8 cellular contexts compared by ENCODE assay signal in genomic region chr9:98536542-98537173, GRCh38.
DNase-seq lines count a peak whose midpoint lies in the region; ATAC-seq and TF ChIP-seq lines count a peak whose summit lies in the region.

No MANE protein-coding gene starts in this region.

- no peaks in the 10 kb centered on the region for H3K9me3 Mint-ChIP-seq in CD8-positive, alpha-beta T cell

- TF ChIP-seq CTCF in AG09309 (IDR thresholded peaks at IDR 0.05; ENCODE audit: control insufficient read depth, insufficient read depth, low read depth, low read length, missing control alignments), result peak; percentile 21
- peak; percentile 69 for TF ChIP-seq CTCF in GM13977 (IDR thresholded peaks at IDR 0.05; ENCODE audit: extremely low read depth, insufficient read depth, missing control alignments)
- TF ChIP-seq CTCF in PC-9 (conservative IDR thresholded peaks at IDR 0.05), result peak; percentile 60
- TF ChIP-seq CTCF in hepatocyte (IDR thresholded peaks at IDR 0.05; ENCODE audit: poor library complexity), result peak; percentile 19
- no peak for TF ChIP-seq CTCF in CD8-positive, alpha-beta T cell (IDR thresholded peaks at IDR 0.05)

- H3K36me3 ChIP-seq in PC-9 (ENCODE audit: low read depth) (no peaks in the 10 kb centered on the region), hepatocyte (replicated peaks; ENCODE audit: insufficient read depth, low read depth) (no peaks in the 10 kb centered on the region)
- no peaks in the 10 kb centered on the region for H3K36me3 ChIP-seq in CD8-positive, alpha-beta T cell (ENCODE audit: insufficient read depth, low read length)

- ATAC-seq in HG03439 (IDR thresholded peaks at IDR 0.05; ENCODE audit: unreplicated experiment), result no peak
- no peak for ATAC-seq in GM21737 (IDR thresholded peaks at IDR 0.05; ENCODE audit: unreplicated experiment)
- no peak for ATAC-seq in CD8-positive, alpha-beta T cell

- H3K4me1 ChIP-seq in PC-9 (replicated peaks; ENCODE audit: insufficient read depth), result no peaks in the 10 kb centered on the region
- no peaks in the 10 kb centered on the region for H3K4me1 ChIP-seq in hepatocyte (ENCODE audit: insufficient read depth)
- no peaks in the 10 kb centered on the region for H3K4me1 ChIP-seq in CD8-positive, alpha-beta T cell (ENCODE audit: insufficient read depth, low read length)

- H3K4me1 Mint-ChIP-seq in CD8-positive, alpha-beta T cell (ENCODE audit: low read depth), result no peaks in the 10 kb centered on the region

- H3K4me2 ChIP-seq in PC-9, result no peak overlapping the region
- H3K4me2 ChIP-seq in hepatocyte, result no peak overlapping the region

- BruUV-seq in PC-9 (replicated peaks; lab: Mats Ljungman, UMichigan), result no TSS peak

- H3K27me3 Mint-ChIP-seq in CD8-positive, alpha-beta T cell (ENCODE audit: low read depth), result peaks cover 2% of the 10 kb centered on the region

- H3K4me3 ChIP-seq in AG09309 (ENCODE audit: control insufficient read depth, low read depth, low read length) (no peak overlapping the region), PC-9 (no peak overlapping the region), hepatocyte (no peak overlapping the region)
- H3K4me3 ChIP-seq in CD8-positive, alpha-beta T cell (ENCODE audit: low read depth, low read length), result no peak overlapping the region

- POLR2A ChIA-PET in PC-9 (lab: Charles Lee; ENCODE audit: unreplicated experiment), result interaction anchor here (0.6 kb wide), 1 partner anchor 202 kb away, joined by 3 read pairs; no protein-coding TSS in a partner anchor
- POLR2A ChIA-PET in CD8-positive, alpha-beta T cell (lab: Charles Lee), result no interaction called here

- WGBS in hepatocyte (ENCODE audit: low lambda C conversion rate, missing lambda C conversion rate), result 69% methylated on average over 12 of the region's 12 CpGs

- H3K79me2 ChIP-seq in PC-9 (ENCODE audit: low read depth) (no peaks in the 10 kb centered on the region), hepatocyte (no peaks in the 10 kb centered on the region)

- intact Hi-C loops in PC-9 (cut with micrococcal nuclease; ENCODE audit: unreplicated experiment), result loop anchor here (5.0 kb wide), 1 partner anchor 171 kb away; the partner anchor contains the start of gene GABBR2
- intact Hi-C loops in CD8-positive, alpha-beta T cell (cut with DNase I, micrococcal nuclease), result no loop called here

- CTCF ChIA-PET in PC-9 (lab: Charles Lee), result interaction anchor here (0.5 to 1.0 kb wide), 5 partner anchors 91 to 513 kb away, joined by 3 to 7 read pairs (median 3); no protein-coding TSS in a partner anchor
- CTCF ChIA-PET in CD8-positive, alpha-beta T cell (lab: Charles Lee), result no interaction called here

- in situ Hi-C loops in GM13977 (cut with MboI; ENCODE audit: low pct_unique_long_range_greater_than_20kb, low sequenced_read_pairs, unreplicated experiment), result no loop called here

- H4K20me1 ChIP-seq in PC-9 (ENCODE audit: insufficient read depth), result no peaks in the 10 kb centered on the region
- H4K20me1 ChIP-seq in hepatocyte (ENCODE audit: insufficient read depth, poor library complexity, severe bottlenecking), result no peaks in the 10 kb centered on the region

- no peaks in the 10 kb centered on the region for H3K36me3 Mint-ChIP-seq in CD8-positive, alpha-beta T cell

- no peak overlapping the region for H3K27ac ChIP-seq in PC-9
- no peak overlapping the region for H3K27ac ChIP-seq in hepatocyte
- no peak overlapping the region for H3K27ac ChIP-seq in CD8-positive, alpha-beta T cell (ENCODE audit: low read depth, low read length)

- no peaks in the 10 kb centered on the region for H3F3A ChIP-seq in PC-9 (ENCODE audit: insufficient read depth, low read depth)

- no peaks in the 10 kb centered on the region for H3K9me3 ChIP-seq in PC-9 (ENCODE audit: insufficient read depth, low read depth)
- no peaks in the 10 kb centered on the region for H3K9me3 ChIP-seq in hepatocyte (ENCODE audit: low read depth)
- H3K9me3 ChIP-seq in CD8-positive, alpha-beta T cell (ENCODE audit: low read length), result no peaks in the 10 kb centered on the region

- H3K27me3 ChIP-seq in PC-9 (ENCODE audit: insufficient read depth, low read depth) (no peaks in the 10 kb centered on the region), hepatocyte (no peaks in the 10 kb centered on the region)
- no peaks in the 10 kb centered on the region for H3K27me3 ChIP-seq in CD8-positive, alpha-beta T cell (ENCODE audit: insufficient read depth, low read length)

- DNase-seq in AG09309 (ENCODE audit: low read depth), result no peak
- peak; percentile 50 for DNase-seq in GM13977 (ENCODE audit: low spot score)
- DNase-seq in PC-9, result peak in 1 of 2 experiments; percentile 18
- peak; percentile 28 for DNase-seq in hepatocyte (ENCODE audit: low spot score)
- DNase-seq in pons (ENCODE audit: low spot score), result no peak
- DNase-seq in CD8-positive, alpha-beta T cell, result no peak

- H2AFZ ChIP-seq in PC-9, result no peak overlapping the region
- H2AFZ ChIP-seq in hepatocyte, result no peak overlapping the region

- no peaks in the 10 kb centered on the region for H3K9me2 ChIP-seq in PC-9 (ENCODE audit: insufficient read depth)
- no peaks in the 10 kb centered on the region for H3K9me2 ChIP-seq in hepatocyte (replicated peaks; ENCODE audit: insufficient read depth)

- no peak overlapping the region for H3K4me3 Mint-ChIP-seq in CD8-positive, alpha-beta T cell

- H3K27ac Mint-ChIP-seq in CD8-positive, alpha-beta T cell, result no peak overlapping the region

Comparison
In these comparisons a context has a peak if more than half of its experiments do, and no peak if none do; other contexts are left out.
1. DNase-seq: peak in GM13977 (single experiment) and hepatocyte (single experiment); none in AG09309 (single experiment), pons (single experiment) and CD8-positive, alpha-beta T cell (0 of 7).